Comparison of ENCODE assay signal across 8 cellular contexts in the genomic region with DNA sequence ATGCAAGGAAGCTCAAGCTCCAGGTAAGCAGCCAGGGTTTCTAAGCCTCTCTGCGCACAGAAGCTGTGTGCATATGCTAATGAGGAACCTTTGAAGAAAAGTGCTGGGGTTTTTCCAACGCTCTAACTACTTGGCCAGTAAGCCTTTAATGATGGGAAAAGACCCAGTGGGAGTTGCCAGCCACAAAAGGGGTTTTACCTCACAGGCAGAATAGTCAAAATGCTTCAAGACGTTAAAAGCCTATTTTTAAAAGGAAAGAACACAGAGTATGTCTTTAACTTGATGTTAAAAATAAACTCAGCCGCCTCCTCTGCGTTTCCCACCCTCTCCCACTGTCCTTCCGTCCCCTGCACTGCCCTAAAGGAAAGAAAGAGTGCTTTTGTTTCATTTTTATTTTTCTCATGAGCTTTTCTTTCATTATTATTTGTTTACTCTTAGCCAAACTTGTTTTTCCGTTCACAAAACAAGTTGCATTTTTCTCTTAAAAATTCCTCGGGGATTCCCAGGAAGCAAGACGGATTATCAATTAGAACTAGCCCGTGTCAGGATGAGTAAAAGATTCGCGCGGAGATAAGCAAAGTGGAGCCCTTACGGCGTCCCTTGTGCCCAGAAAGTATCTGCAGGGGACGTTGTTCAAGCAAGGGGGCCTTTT.
DNase-seq lines count a peak whose midpoint lies in the region; ATAC-seq, FAIRE-seq and TF ChIP-seq lines count a peak whose summit lies in the region.

No MANE protein-coding gene starts in this region.

- no peaks in the 10 kb centered on the region for H3K79me1 ChIP-seq in trophoblast cell (ENCODE audit: low read length)

- H3K4me3 ChIP-seq in cardiac muscle cell = peak overlapping the region; percentile 5
- H3K4me3 ChIP-seq in SU-DHL-6 (ENCODE audit: insufficient read depth, low read length, poor library complexity, severe bottlenecking) = no peak overlapping the region
- peak overlapping the region; percentile 45 for H3K4me3 ChIP-seq in fibroblast of the aortic adventitia (ENCODE audit: low read depth, low read length)
- no peak overlapping the region for H3K4me3 ChIP-seq in trophoblast cell (ENCODE audit: low read depth, low read length)

- no peak overlapping the region for H2BK5ac ChIP-seq in trophoblast cell (ENCODE audit: low read depth, low read length, poor library complexity)

- H4K91ac ChIP-seq in trophoblast cell (ENCODE audit: low read depth, low read length) = no peak overlapping the region

- H3K79me2 ChIP-seq in SU-DHL-6 (ENCODE audit: insufficient read depth, low read length) (no peaks in the 10 kb centered on the region), trophoblast cell (ENCODE audit: control insufficient read depth, insufficient read depth, low read length, poor library complexity) (no peaks in the 10 kb centered on the region)

- peak; percentile 66 for ATAC-seq in HG02884 (IDR thresholded peaks at IDR 0.05; ENCODE audit: unreplicated experiment)

- H2BK120ac ChIP-seq in trophoblast cell (ENCODE audit: insufficient read depth, low read length, poor library complexity) = no peak overlapping the region

- H3K9ac ChIP-seq in SU-DHL-6 (ENCODE audit: low read length) = no peak overlapping the region
- no peak overlapping the region for H3K9ac ChIP-seq in trophoblast cell (ENCODE audit: low read length)

- TF ChIP-seq CTCF in cardiac muscle cell (IDR thresholded peaks at IDR 0.05; ENCODE audit: low read depth, low read length) (no peak), SU-DHL-6 (IDR thresholded peaks at IDR 0.05; ENCODE audit: insufficient read depth, low read length, poor library complexity, severe bottlenecking) (no peak), fibroblast of the aortic adventitia (IDR thresholded peaks at IDR 0.05; ENCODE audit: insufficient read depth, low read length) (no peak)

- intact Hi-C loops in cardiac septum (cut with DNase I) = no loop called here

- WGBS in trophoblast cell (ENCODE audit: extremely low coverage, insufficient coverage, insufficient read length) = no CpG with 5 or more reads among the region's 16 CpGs

- FAIRE-seq in H54 (lab: Jason Lieb, UNC) = no peak

- H3K9me2 ChIP-seq in SU-DHL-6 (replicated peaks; ENCODE audit: insufficient read depth, low read length) = no peaks in the 10 kb centered on the region

- peak overlapping the region; percentile 43 for H3K4me2 ChIP-seq in SU-DHL-6 (ENCODE audit: low read depth, low read length, poor library complexity, severe bottlenecking)
- peak overlapping the region; percentile 34 for H3K4me2 ChIP-seq in trophoblast cell (ENCODE audit: low read length)

- no peak overlapping the region for H4K8ac ChIP-seq in trophoblast cell (ENCODE audit: low read depth, low read length)

- H3K27me3 ChIP-seq in cardiac muscle cell (no peaks in the 10 kb centered on the region), SU-DHL-6 (ENCODE audit: low read length) (no peaks in the 10 kb centered on the region), trophoblast cell (ENCODE audit: insufficient read depth, low read length) (no peaks in the 10 kb centered on the region)

- H2AK5ac ChIP-seq in trophoblast cell (ENCODE audit: low read length) = no peak overlapping the region

- H3K23ac ChIP-seq in trophoblast cell (ENCODE audit: low read length) = no peak overlapping the region

- no peak overlapping the region for H2AFZ ChIP-seq in SU-DHL-6 (ENCODE audit: low read depth, low read length, severe bottlenecking)
- H2AFZ ChIP-seq in trophoblast cell (ENCODE audit: insufficient read depth, low read length, poor library complexity) = no peak overlapping the region

- H3K9me3 ChIP-seq in cardiac muscle cell (ENCODE audit: low read depth) (no peaks in the 10 kb centered on the region), SU-DHL-6 (ENCODE audit: insufficient read depth, low read length) (no peaks in the 10 kb centered on the region), trophoblast cell (ENCODE audit: insufficient read depth, low read depth, low read length) (no peaks in the 10 kb centered on the region)

- H3K4ac ChIP-seq in trophoblast cell (ENCODE audit: low read depth, low read length) = no peak overlapping the region

- no peak overlapping the region for H3K18ac ChIP-seq in trophoblast cell (ENCODE audit: low read length)

- no peak overlapping the region for H3K14ac ChIP-seq in trophoblast cell (ENCODE audit: low read length)

- H3K36me3 ChIP-seq in cardiac muscle cell = no peaks in the 10 kb centered on the region
- no peaks in the 10 kb centered on the region for H3K36me3 ChIP-seq in SU-DHL-6 (ENCODE audit: low read length)
- no peaks in the 10 kb centered on the region for H3K36me3 ChIP-seq in trophoblast cell (ENCODE audit: control insufficient read depth in 1 of 2, insufficient read depth in 2 of 2, low read length in 2 of 2)

- H2BK12ac ChIP-seq in trophoblast cell (ENCODE audit: low read length) = no peak overlapping the region

- H4K12ac ChIP-seq in trophoblast cell (ENCODE audit: low read depth, low read length) = no peak overlapping the region

- H3K27ac ChIP-seq in cardiac muscle cell (peak overlapping the region; percentile 75), SU-DHL-6 (ENCODE audit: low read depth, low read length) (no peak overlapping the region), trophoblast cell (ENCODE audit: low read depth, low read length) (no peak overlapping the region)

- no peaks in the 10 kb centered on the region for H4K20me1 ChIP-seq in SU-DHL-6 (ENCODE audit: low read depth, low read length)

- H3F3A ChIP-seq in SU-DHL-6 (ENCODE audit: insufficient read depth) = no peaks in the 10 kb centered on the region

- DNase-seq in cardiac muscle cell (ENCODE audit: low read depth in 1 of 2, low spot score in 1 of 2) (peak; percentile 55 to 63), cardiac septum (ENCODE audit: low spot score) (no peak), fibroblast of the aortic adventitia (ENCODE audit: low read depth) (no peak), trophoblast cell (peak; percentile 48 to 63), H54 (ENCODE audit: insufficient read length, low spot score) (no peak), NCI-H2196 treated with DMSO at 0.1 percent for 48 hours (lab: John Stamatoyannopoulos, UW; ENCODE audit: unreplicated experiment) (no peak)

- peaks cover 14% of the 10 kb centered on the region for H3K4me1 ChIP-seq in cardiac muscle cell (ENCODE audit: low read depth)
- H3K4me1 ChIP-seq in trophoblast cell (ENCODE audit: control insufficient read depth in 1 of 2, insufficient read depth in 2 of 2, low read length in 2 of 2) = no peaks in the 10 kb centered on the region

- TF ChIP-seq POLR2A in H54 (IDR thresholded peaks at IDR 0.05; ENCODE audit: low read depth, low read length) = no peak

Comparison
In these comparisons a context has a peak if more than half of its experiments do, and no peak if none do; other contexts are left out.
1. DNase-seq: peak in cardiac muscle cell (2 of 2) and trophoblast cell (2 of 2); none in cardiac septum (single experiment), fibroblast of the aortic adventitia (single experiment), H54 (single experiment) and NCI-H2196 treated with DMSO at 0.1 percent for 48 hours (single experiment).
2. H3K4me3 ChIP-seq: peak in cardiac muscle cell (single experiment) and fibroblast of the aortic adventitia (single experiment); none in SU-DHL-6 (single experiment) and trophoblast cell (single experiment).